Comparison of ENCODE assay signal across 8 cellular contexts in the genomic region with DNA sequence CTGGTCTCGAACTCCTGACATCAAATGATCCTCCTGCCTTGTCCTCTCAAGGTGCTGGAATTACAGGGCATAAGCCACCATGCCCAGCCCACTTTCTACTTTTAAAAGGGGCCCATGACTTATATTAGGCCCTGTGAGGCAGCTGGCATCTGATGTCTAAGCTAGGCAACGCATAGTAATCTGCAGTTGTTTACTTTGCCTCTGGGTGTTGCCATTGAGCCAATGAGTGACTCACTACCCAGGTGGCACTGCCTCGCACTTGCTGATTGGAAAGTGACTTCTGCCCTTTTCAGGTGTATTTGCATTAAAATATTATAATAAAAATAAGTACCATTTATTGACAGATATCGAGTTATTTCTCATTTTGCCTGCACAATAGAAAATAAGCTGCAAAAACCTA.
DNase-seq lines count a peak whose midpoint lies in the region; ATAC-seq, FAIRE-seq and TF ChIP-seq lines count a peak whose summit lies in the region.

No MANE protein-coding gene starts in this region.

- H3K27ac ChIP-seq in CD4-positive, alpha-beta memory T cell (ENCODE audit: low read depth, low read length), result no peak overlapping the region
- no peak overlapping the region for H3K27ac ChIP-seq in small intestine (ENCODE audit: low read depth in 1 of 2, low read length in 1 of 2)

- no peaks in the 10 kb centered on the region for H3K9me2 ChIP-seq in Loucy (replicated peaks; ENCODE audit: low read depth, low read length)

- CTCF ChIA-PET in CD4-positive, alpha-beta memory T cell (lab: Charles Lee; ENCODE audit: partially characterized antibody), result interaction anchor here (1.3 to 1.6 kb wide), 4 partner anchors 11 to 25 kb away, joined by 3 to 7 read pairs (median 4); no protein-coding TSS in a partner anchor

- peaks cover 14% of the 10 kb centered on the region for H3K4me1 ChIP-seq in CD4-positive, alpha-beta memory T cell (ENCODE audit: insufficient read depth, low read length)
- H3K4me1 ChIP-seq in Loucy (ENCODE audit: insufficient read depth, low read length, poor library complexity, severe bottlenecking) (peaks cover 6% of the 10 kb centered on the region), small intestine (ENCODE audit: control insufficient read depth in 2 of 2, insufficient read depth in 1 of 2, low read depth in 1 of 2, low read length in 1 of 2) (no peaks in the 10 kb centered on the region)

- peak; percentile 66 for TF ChIP-seq CTCF in Loucy (conservative IDR thresholded peaks at IDR 0.05; ENCODE audit: low read length)

- no peak overlapping the region for H3K27ac Mint-ChIP-seq in CD4-positive, alpha-beta memory T cell

- H4K20me1 ChIP-seq in Loucy (ENCODE audit: insufficient read depth, low read length, poor library complexity, severe bottlenecking), result no peaks in the 10 kb centered on the region

- no peak overlapping the region for H3K9ac ChIP-seq in Loucy (ENCODE audit: low read depth, low read length, poor library complexity, severe bottlenecking)

- no peak overlapping the region for H2AFZ ChIP-seq in Loucy (ENCODE audit: low read length)

- H3K9me3 Mint-ChIP-seq in CD4-positive, alpha-beta memory T cell, result no peaks in the 10 kb centered on the region

- DNase-seq in CD4-positive, alpha-beta memory T cell, result peak in 3 of 5 donors; percentile 6 to 16 (median 7)
- DNase-seq in amniotic epithelial cell (ENCODE audit: low read depth), result peak; percentile 45
- peak; percentile 64 for DNase-seq in small intestine

- H3K27me3 ChIP-seq in CD4-positive, alpha-beta memory T cell (ENCODE audit: insufficient read depth, low read length), result no peaks in the 10 kb centered on the region
- H3K27me3 ChIP-seq in Loucy (ENCODE audit: insufficient read depth, low read length, poor library complexity, severe bottlenecking) (no peaks in the 10 kb centered on the region), small intestine (ENCODE audit: control insufficient read depth in 2 of 2, insufficient read depth in 2 of 2, low read length in 2 of 2) (no peaks in the 10 kb centered on the region)

- no peaks in the 10 kb centered on the region for H3F3A ChIP-seq in Loucy (ENCODE audit: low read depth)

- no peaks in the 10 kb centered on the region for H3K27me3 Mint-ChIP-seq in CD4-positive, alpha-beta memory T cell

- peaks cover 8 to 20% (median 9%) of the 10 kb centered on the region in 4 donors for H3K4me1 Mint-ChIP-seq in CD4-positive, alpha-beta memory T cell

- H3K36me3 ChIP-seq in CD4-positive, alpha-beta memory T cell (ENCODE audit: insufficient read depth, low read length), result no peaks in the 10 kb centered on the region
- H3K36me3 ChIP-seq in Loucy (ENCODE audit: insufficient read depth, low read length) (no peaks in the 10 kb centered on the region), small intestine (ENCODE audit: control insufficient read depth in 2 of 2, insufficient read depth in 2 of 2, low read length in 2 of 2) (no peaks in the 10 kb centered on the region)

- TF ChIP-seq POLR2A in GM18505 (IDR thresholded peaks at IDR 0.05; ENCODE audit: borderline replicate concordance, extremely low read depth, insufficient read depth, insufficient read length), result no peak

- H3K36me3 Mint-ChIP-seq in CD4-positive, alpha-beta memory T cell, result peaks cover 0 to 5% of the 10 kb centered on the region in 2 donors

- intact Hi-C loops in CD4-positive, alpha-beta memory T cell (cut with micrococcal nuclease), result no loop called here

- no peak for FAIRE-seq in small intestine (lab: Jason Lieb, UNC)

- ATAC-seq in GM18505 (IDR thresholded peaks at IDR 0.05; ENCODE audit: unreplicated experiment) (peak; percentile 58), GM19351 (IDR thresholded peaks at IDR 0.05; ENCODE audit: unreplicated experiment) (no peak), HG02981 (IDR thresholded peaks at IDR 0.05; ENCODE audit: unreplicated experiment) (no peak), HG02623 (IDR thresholded peaks at IDR 0.05; ENCODE audit: unreplicated experiment) (no peak)

- no peak overlapping the region for H3K4me2 ChIP-seq in Loucy (ENCODE audit: low read depth, low read length, poor library complexity, severe bottlenecking)

- H3K4me3 ChIP-seq in CD4-positive, alpha-beta memory T cell (ENCODE audit: low read length in 2 of 2), result no peak overlapping the region
- H3K4me3 ChIP-seq in Loucy (ENCODE audit: low read length, poor library complexity, severe bottlenecking) (no peak overlapping the region), small intestine (ENCODE audit: low read depth in 1 of 2, low read length in 2 of 2) (no peak overlapping the region)

- no peaks in the 10 kb centered on the region for H3K9me3 ChIP-seq in CD4-positive, alpha-beta memory T cell (ENCODE audit: control insufficient read depth in 1 of 2, low read length in 2 of 2)
- H3K9me3 ChIP-seq in Loucy (ENCODE audit: insufficient read depth, low read depth, low read length) (no peaks in the 10 kb centered on the region), small intestine (ENCODE audit: control insufficient read depth, low read depth) (no peaks in the 10 kb centered on the region)

- H3K4me3 Mint-ChIP-seq in CD4-positive, alpha-beta memory T cell, result no peak overlapping the region

- WGBS in small intestine, 3 donors, result 37 to 61% (median 45%) methylated on average over 4 of the region's 4 CpGs

- no peaks in the 10 kb centered on the region for H3K79me2 ChIP-seq in Loucy (ENCODE audit: insufficient read depth, low read length)

- POLR2A ChIA-PET in CD4-positive, alpha-beta memory T cell (lab: Charles Lee; ENCODE audit: partially characterized antibody), result no interaction called here

Comparison
In these comparisons a context has a peak if more than half of its experiments do, and no peak if none do; other contexts are left out.
1. DNase-seq: peak in every context shown above with its lines; median percentile 64 in small intestine; 45 in amniotic epithelial cell; 7 in CD4-positive, alpha-beta memory T cell.